25 cellular contexts compared by ENCODE assay signal in genomic region chr2:238891667-238892500, GRCh38. TPM values are rescaled to one million over a fixed set of nuclear protein-coding genes. Genes with fewer than 3 reads are reported as not detected.
A peak's percentile ranks its signal among the peaks of the same experiment; 100 is the strongest.
DNase-seq lines count a peak whose midpoint lies in the region; ATAC-seq, FAIRE-seq and TF ChIP-seq lines count a peak whose summit lies in the region.
"Had no signal": no experiment of that assay in that cellular context is flagged by ENCODE, and none has a peak within 500 bp of the region (broad histone marks: within the 10 kb centered on the region; RNA-seq: fewer than 3 reads in every experiment).

No MANE protein-coding gene starts in this region.

- H3K27me3 ChIP-seq in HepG2 (ENCODE audit: control insufficient read depth in 1 of 2, insufficient read depth in 2 of 2, low read length in 2 of 2) (peaks cover 27 to 81% of the 10 kb centered on the region in 2 experiments), right lobe of liver (no peaks in the 10 kb centered on the region), trophoblast cell (ENCODE audit: insufficient read depth, low read length) (no peaks in the 10 kb centered on the region), vagina (no peaks in the 10 kb centered on the region)
- H3K27me3 ChIP-seq: BLaER1 treated with 17β-estradiol and CSF1 and Interleukin-3, amounts not matched to agents 10 nM and 100 nM had no signal

- H3K9ac ChIP-seq in HepG2 (ENCODE audit: insufficient read depth, low read depth, low read length) = no peak overlapping the region
- H3K9ac ChIP-seq in trophoblast cell (ENCODE audit: low read length) = no peak overlapping the region
- H3K9ac ChIP-seq: BLaER1 treated with 17β-estradiol and CSF1 and Interleukin-3, amounts not matched to agents 10 nM and 100 nM had no signal

- no peak overlapping the region for H4K91ac ChIP-seq in trophoblast cell (ENCODE audit: low read depth, low read length)

- BruUV-seq in HepG2 (replicated peaks; lab: Mats Ljungman, UMichigan) = no TSS peak

- H3K4me1 ChIP-seq in HepG2 (ENCODE audit: insufficient read depth, low read length) (no peaks in the 10 kb centered on the region), right lobe of liver (no peaks in the 10 kb centered on the region), trophoblast cell (ENCODE audit: control insufficient read depth in 1 of 2, insufficient read depth in 2 of 2, low read length in 2 of 2) (peaks cover 16% of the 10 kb centered on the region in 2 experiments), vagina (peaks cover 66% of the 10 kb centered on the region)

- no peak overlapping the region for H2BK120ac ChIP-seq in trophoblast cell (ENCODE audit: insufficient read depth, low read length, poor library complexity)

- H2AFZ ChIP-seq in HepG2 (ENCODE audit: low read length) (no peak overlapping the region), trophoblast cell (ENCODE audit: insufficient read depth, low read length, poor library complexity) (no peak overlapping the region)

- H2BK12ac ChIP-seq in trophoblast cell (ENCODE audit: low read length) = no peak overlapping the region

- TF ChIP-seq CTCF in HepG2 (CRISPR knock-in tag; IDR thresholded peaks at IDR 0.05) (no peak), right lobe of liver (IDR thresholded peaks at IDR 0.05) (no peak), foreskin fibroblast (IDR thresholded peaks at IDR 0.05; ENCODE audit: low read depth, low read length) (no peak), vagina (IDR thresholded peaks at IDR 0.05) (no peak)

- H3K23ac ChIP-seq in trophoblast cell (ENCODE audit: low read length) = no peak overlapping the region

- no peak for DNase-seq in HepG2 (ENCODE audit: low spot score)
- DNase-seq in right lobe of liver = no peak
- peak in 1 of 2 donors; percentile 86 for DNase-seq in foreskin fibroblast
- DNase-seq in trophoblast cell = peak; percentile 82 to 88
- no peak for DNase-seq in vagina (ENCODE audit: extremely low spot score in 2 of 2)
- DNase-seq in SW480 (ENCODE audit: low spot score) = no peak
- DNase-seq in medulla oblongata (ENCODE audit: extremely low spot score) = no peak
- DNase-seq: 8988T; CD8-positive, alpha-beta memory T cell; DMS79; Kasumi-1; MM.1S; NCI-H1930; NCI-H2171; NCI-H446 treated with DMSO at 0.1 percent for 48 hours; NK-92 treated with Interleukin-12 subunit alpha and Interleukin-12 subunit beta, amount 100 ng/mL, for 24 hours; SHP77 treated with DMSO at 0.1 percent for 48 hours had no signal

- TF ChIP-seq RAD21 in HepG2 (CRISPR knock-in tag; IDR thresholded peaks at IDR 0.05) = no peak

- WGBS in HepG2 (ENCODE audit: low lambda C conversion rate) = 68% methylated on average over 35 of the region's 38 CpGs
- 91% methylated on average over 7 of the region's 38 CpGs for WGBS in right lobe of liver (ENCODE audit: insufficient coverage, low coverage, low lambda C conversion rate, missing lambda C conversion rate)
- WGBS in trophoblast cell (ENCODE audit: extremely low coverage, insufficient coverage, insufficient read length) = no CpG with 5 or more reads among the region's 38 CpGs

- H3K79me1 ChIP-seq in trophoblast cell (ENCODE audit: low read length) = peaks cover 17% of the 10 kb centered on the region

- intact Hi-C loops in HepG2 (cut with micrococcal nuclease; ENCODE audit: unreplicated experiment) (no loop called here), right lobe of liver (cut with DNase I) (no loop called here), vagina (cut with DNase I) (no loop called here)

- H3K4me2 ChIP-seq in HepG2 (ENCODE audit: low read depth, low read length) (no peak overlapping the region), trophoblast cell (ENCODE audit: low read length) (no peak overlapping the region)
- H3K4me2 ChIP-seq: BLaER1 treated with 17β-estradiol and CSF1 and Interleukin-3, amounts not matched to agents 10 nM and 100 nM had no signal

- no peak for TF ChIP-seq EP300 in HepG2 (IDR thresholded peaks at IDR 0.05; ENCODE audit: low read depth in 2 of 2, low read length in 2 of 2)
- TF ChIP-seq EP300 in HepG2 (CRISPR knock-in tag; IDR thresholded peaks at IDR 0.05; ENCODE audit: borderline replicate concordance) = no peak

- FAIRE-seq in HepG2 (lab: Jason Lieb, UNC) = no peak
- FAIRE-seq: D721Med, G401.6 had no signal

- H3K4ac ChIP-seq in trophoblast cell (ENCODE audit: low read depth, low read length) = no peak overlapping the region

- no peak overlapping the region for H4K12ac ChIP-seq in trophoblast cell (ENCODE audit: low read depth, low read length)

- H4K20me1 ChIP-seq in HepG2 (ENCODE audit: insufficient read depth, low read length) = no peaks in the 10 kb centered on the region

- POLR2A ChIA-PET in HepG2 (lab: Yijun Ruan, JAX) = no interaction called here

- H3K79me2 ChIP-seq in HepG2 (ENCODE audit: insufficient read depth, low read length) (no peaks in the 10 kb centered on the region), trophoblast cell (ENCODE audit: control insufficient read depth, insufficient read depth, low read length, poor library complexity) (peaks cover 1% of the 10 kb centered on the region)

- H3K36me3 ChIP-seq in HepG2 (replicated peaks in 1 of 2; ENCODE audit: control insufficient read depth in 1 of 2, insufficient read depth in 2 of 2, low read length in 2 of 2) (no peaks in the 10 kb centered on the region), right lobe of liver (no peaks in the 10 kb centered on the region), trophoblast cell (ENCODE audit: control insufficient read depth in 1 of 2, insufficient read depth in 2 of 2, low read length in 2 of 2) (no peaks in the 10 kb centered on the region), vagina (no peaks in the 10 kb centered on the region)
- H3K36me3 ChIP-seq: BLaER1 treated with 17β-estradiol and CSF1 and Interleukin-3, amounts not matched to agents 10 nM and 100 nM had no signal

- no peak overlapping the region for H2BK5ac ChIP-seq in trophoblast cell (ENCODE audit: low read depth, low read length, poor library complexity)

- in situ Hi-C loops in HepG2 (cut with HindIII; ENCODE audit: extremely low pct_ligation_motif_present, low pct_unique_long_range_greater_than_20kb) = no loop called here

- no peak overlapping the region for H3K14ac ChIP-seq in trophoblast cell (ENCODE audit: low read length)

- no peak for ATAC-seq in HepG2
- ATAC-seq in right lobe of liver = no peak
- ATAC-seq in HG03045 (IDR thresholded peaks at IDR 0.05; ENCODE audit: unreplicated experiment) = no peak
- ATAC-seq: HCT116 had no signal

- peak overlapping the region; percentile 30 for H2AK5ac ChIP-seq in trophoblast cell (ENCODE audit: low read length)

- H3K9me3 ChIP-seq in HepG2 (ENCODE audit: low read length) (no peaks in the 10 kb centered on the region), right lobe of liver (no peaks in the 10 kb centered on the region), trophoblast cell (ENCODE audit: insufficient read depth, low read depth, low read length) (no peaks in the 10 kb centered on the region), vagina (no peaks in the 10 kb centered on the region)
- H3K9me3 ChIP-seq: BLaER1 treated with 17β-estradiol and CSF1 and Interleukin-3, amounts not matched to agents 10 nM and 100 nM had no signal

- no peak overlapping the region for H4K8ac ChIP-seq in trophoblast cell (ENCODE audit: low read depth, low read length)

- TF ChIP-seq POLR2A in HepG2 (IDR thresholded peaks at IDR 0.05; ENCODE audit: insufficient read depth in 1 of 2, low read depth in 2 of 2, low read length in 2 of 2) = no peak
- TF ChIP-seq POLR2A in right lobe of liver (IDR thresholded peaks at IDR 0.05) = no peak
- TF ChIP-seq POLR2A in vagina (IDR thresholded peaks at IDR 0.05) = no peak

- CTCF ChIA-PET in HepG2 (lab: Yijun Ruan, JAX; ENCODE audit: low intra/inter-chr PET ratio, low total read pairs) = no interaction called here

- H3K27ac ChIP-seq in HepG2 (ENCODE audit: extremely low read length, insufficient read depth, low read length) (no peak overlapping the region), right lobe of liver (no peak overlapping the region), trophoblast cell (ENCODE audit: low read depth, low read length) (no peak overlapping the region), vagina (peak overlapping the region; percentile 87)
- H3K27ac ChIP-seq: BLaER1 treated with 17β-estradiol and CSF1 and Interleukin-3, amounts not matched to agents 10 nM and 100 nM had no signal

- no peak overlapping the region for H3K18ac ChIP-seq in trophoblast cell (ENCODE audit: low read length)

- H3K4me3 ChIP-seq in HepG2 (replicated peaks in 1 of 3; ENCODE audit: insufficient read depth in 1 of 3, low read depth in 2 of 3, low read length in 3 of 3) = no peak overlapping the region
- H3K4me3 ChIP-seq in right lobe of liver = no peak overlapping the region
- H3K4me3 ChIP-seq in foreskin fibroblast (ENCODE audit: low read depth in 1 of 2, low read length in 2 of 2) = peak overlapping the region; percentile 1 to 34
- no peak overlapping the region for H3K4me3 ChIP-seq in trophoblast cell (ENCODE audit: low read depth, low read length)
- no peak overlapping the region for H3K4me3 ChIP-seq in vagina
- H3K4me3 ChIP-seq: BLaER1 treated with 17β-estradiol and CSF1 and Interleukin-3, amounts not matched to agents 10 nM and 100 nM had no signal

RNA-seq across cellular contexts. Expression of gene TWIST2, which starts 44.0 kb away (rescaled TPM):
- total RNA-seq in HepG2 (2016; rRNA removed; fragmentation: Illumina TruSeq; extraction: Trizol) (0.11 TPM in 1 of 2 replicates, not detected in the other), right lobe of liver (under 1 TPM in 3 of 6 experiments, not detected in 3; 0.15 to 0.56 (median 0.18) TPM), vagina (214 TPM)
- 0.18 and 0.20 TPM in 2 replicates for total RNA-seq in HepG2 (2016; cell fraction: cytosol; rRNA removed; fragmentation: Illumina TruSeq; extraction: Trizol; ENCODE audit: low read depth)
- not detected in 2 replicates for total RNA-seq in HepG2 (2016; cell fraction: insoluble cytoplasmic fraction; rRNA removed; fragmentation: Illumina TruSeq; extraction: Trizol)
- total RNA-seq in HepG2 (2016; cell fraction: membrane; rRNA removed; fragmentation: Illumina TruSeq; extraction: Trizol) = 0.21 and 0.25 TPM in 2 replicates
- not detected in 2 replicates for total RNA-seq in HepG2 (2016; cell fraction: nucleus; rRNA removed; fragmentation: Illumina TruSeq; extraction: Trizol)
- polyA plus RNA-seq in HepG2 (2011; rRNA removed) = 0.08 and 0.09 TPM in 2 replicates
- 0.10 and 0.34 TPM in 2 replicates for polyA plus RNA-seq in HepG2 (2011; cell fraction: cytosol; rRNA removed)
- polyA plus RNA-seq in HepG2 (2011; cell fraction: nucleus; rRNA removed) = 0.21 TPM in 1 of 2 replicates, not detected in the other
- polyA plus RNA-seq in HepG2 (2012) = 0.09 TPM in 1 of 2 replicates, not detected in the other
- polyA plus RNA-seq in HepG2 (2016; cell fraction: cytosol; fragmentation: Illumina TruSeq; extraction: Trizol; ENCODE audit: low read depth) = 0.21 and 0.36 TPM in 2 replicates
- polyA plus RNA-seq in HepG2 (2016; cell fraction: insoluble cytoplasmic fraction; fragmentation: Illumina TruSeq; extraction: Trizol; ENCODE audit: low read depth) = not detected in 2 replicates
- 0.12 TPM in 1 of 2 replicates, not detected in the other for polyA plus RNA-seq in HepG2 (2016; cell fraction: membrane; fragmentation: Illumina TruSeq; extraction: Trizol; ENCODE audit: low read depth)
- not detected in 2 replicates for polyA plus RNA-seq in HepG2 (2016; cell fraction: nucleus; fragmentation: Illumina TruSeq; extraction: Trizol; ENCODE audit: insufficient read depth, low read depth)
- polyA minus RNA-seq in HepG2 (2011; rRNA and poly(A)+ RNA removed; ENCODE audit: low replicate concordance) = 0.32 and 4.4 TPM in 2 replicates
- not detected in 2 replicates for polyA minus RNA-seq in HepG2 (2011; cell fraction: cytosol; rRNA and poly(A)+ RNA removed)
- polyA minus RNA-seq in HepG2 (2011; cell fraction: nucleus; rRNA and poly(A)+ RNA removed) = 0.37 and 0.39 TPM in 2 replicates
- polyA plus RNA-seq in trophoblast cell (2013) = 26.0 and 27.7 TPM in 2 replicates
- total RNA-seq: CD8-positive, alpha-beta memory T cell; HT-29; OCI-LY7 had no signal
- polyA plus RNA-seq: CD8-positive, alpha-beta memory T cell; IgD-negative memory B cell had no signal

Comparison
In these comparisons a context has a peak if more than half of its experiments do, and no peak if none do; other contexts are left out.
1. DNase-seq: peak in trophoblast cell (2 of 2); none in HepG2 (single experiment), right lobe of liver (0 of 3), vagina (0 of 2), SW480 (single experiment) and medulla oblongata (single experiment).
2. H3K4me3 ChIP-seq: peak in foreskin fibroblast (2 of 2); none in HepG2 (0 of 3), right lobe of liver (0 of 3), trophoblast cell (single experiment) and vagina (0 of 2).
3. RNA of gene TWIST2, which starts 44.0 kb away (total RNA-seq): 214 TPM in vagina (single experiment); 0.15 to 0.56 TPM in right lobe of liver and 0.11 to 0.25 TPM in HepG2; every median in the first group is over 100 times any median in the second.